8 cellular contexts compared by ENCODE assay signal in genomic region chr9:100098887-100099721, GRCh38. TPM values are rescaled to one million over a fixed set of nuclear protein-coding genes. Genes with fewer than 3 reads are reported as not detected.
A peak's percentile ranks its signal among the peaks of the same experiment; 100 is the strongest.
DNase-seq lines count a peak whose midpoint lies in the region; ATAC-seq, FAIRE-seq and TF ChIP-seq lines count a peak whose summit lies in the region.

ERP44 (minus strand) TSS chr9:100099000; CDS start chr9:100098840, 160 bp downstream.
INVS (plus strand) TSS chr9:100099243; CDS start chr9:100104522, 5,279 bp downstream.

- H3K4me3 ChIP-seq in astrocyte of the cerebellum (ENCODE audit: low read depth, low read length) (peak within 1 kb of the TSS; percentile 93), rectal smooth muscle tissue (ENCODE audit: low read length) (peak within 1 kb of the TSS; percentile 97), aorta (ENCODE audit: low read length in 2 of 2) (peak within 1 kb of the TSS; percentile 83 to 84)

- H3K27me3 ChIP-seq in rectal smooth muscle tissue (ENCODE audit: control insufficient read depth, insufficient read depth, low read length) = no peaks in the 10 kb centered on the region
- H3K27me3 ChIP-seq in aorta (ENCODE audit: control insufficient read depth in 1 of 2, insufficient read depth in 2 of 2, low read length in 1 of 2) = no peaks in the 10 kb centered on the region

- H3K27ac ChIP-seq in rectal smooth muscle tissue (ENCODE audit: low read depth, low read length) (peak within 1 kb of the TSS; percentile 86), aorta (ENCODE audit: low read depth in 1 of 2, low read length in 2 of 2) (peak within 1 kb of the TSS; percentile 63 to 84)

- in situ Hi-C loops in astrocyte of the cerebellum (cut with HindIII; ENCODE audit: low sequenced_read_pairs) = no loop called here

- peak; percentile 92 for DNase-seq in GM18507 (ENCODE audit: extremely low spot score, insufficient read length, low read depth)
- DNase-seq in NCI-H2029 treated with DMSO at 0.1 percent for 48 hours (lab: John Stamatoyannopoulos, UW) = peak; percentile 99
- DNase-seq in T-helper 9 cell = peak; percentile 95
- peak; percentile 98 for DNase-seq in astrocyte of the cerebellum (ENCODE audit: low read depth)
- DNase-seq in hepatic stellate cell (ENCODE audit: low spot score) = peak; percentile 92
- peak; percentile 99 to 100 for DNase-seq in aorta

- no peaks in the 10 kb centered on the region for H3K9me3 ChIP-seq in aorta (ENCODE audit: control insufficient read depth, low read length)

- H3K36me3 ChIP-seq in rectal smooth muscle tissue (ENCODE audit: control insufficient read depth, insufficient read depth, low read length) = peaks cover 3% of the 10 kb centered on the region
- H3K36me3 ChIP-seq in aorta (ENCODE audit: control insufficient read depth in 1 of 2, insufficient read depth in 2 of 2, low read length in 1 of 2) = peaks cover under 1 to 3% of the 10 kb centered on the region in 2 donors

- peak; percentile 99 for FAIRE-seq in GM18507 (lab: Jason Lieb, UNC)

- ATAC-seq in HG02981 (IDR thresholded peaks at IDR 0.05; ENCODE audit: unreplicated experiment) = peak; percentile 97
- ATAC-seq in aorta (ENCODE audit: low FRiP score) = peak; percentile 100

- intact Hi-C loops in aorta (cut with DNase I) = loop anchor here in 1 of 2 donors (5.0 kb wide), 1 partner anchor 277 kb away; the partner anchor contains the start of gene NR4A3

- TF ChIP-seq CTCF in astrocyte of the cerebellum (IDR thresholded peaks at IDR 0.05; ENCODE audit: low read depth, low read length, missing control alignments) = no peak

- peaks cover 7% of the 10 kb centered on the region for H3K4me1 ChIP-seq in rectal smooth muscle tissue (ENCODE audit: control insufficient read depth, insufficient read depth, low read length)
- no peaks in the 10 kb centered on the region for H3K4me1 ChIP-seq in aorta (ENCODE audit: control insufficient read depth in 1 of 2, insufficient read depth in 2 of 2, low read length in 2 of 2)

- 0 to 1% methylated on average over 54 of the region's 54 CpGs for WGBS in aorta, 2 donors

- H3K9ac ChIP-seq in rectal smooth muscle tissue (ENCODE audit: low read length) = peak within 1 kb of the TSS; percentile 74

RNA-seq across cellular contexts. Expression of gene ERP44, which starts in this region (rescaled TPM):
- total RNA-seq in aorta = 10 to 100 TPM; 18.3 to 19.1 TPM
- polyA plus RNA-seq in aorta = 10 to 100 TPM; 10.5 to 15.3 TPM

RNA-seq across cellular contexts. Expression of gene INVS, which starts in this region (rescaled TPM):
- 10 to 100 TPM; 19.6 to 33.3 TPM for total RNA-seq in aorta
- 1 to 10 TPM; 4.1 to 6.7 TPM for polyA plus RNA-seq in aorta

Comparison
In these comparisons a context has a peak if more than half of its experiments do, and no peak if none do; other contexts are left out.
1. Peak in every context shown above with its lines: DNase-seq, ATAC-seq, H3K4me3 ChIP-seq and H3K27ac ChIP-seq.